1 cellular context compared by ENCODE assay signal in the genomic region with DNA sequence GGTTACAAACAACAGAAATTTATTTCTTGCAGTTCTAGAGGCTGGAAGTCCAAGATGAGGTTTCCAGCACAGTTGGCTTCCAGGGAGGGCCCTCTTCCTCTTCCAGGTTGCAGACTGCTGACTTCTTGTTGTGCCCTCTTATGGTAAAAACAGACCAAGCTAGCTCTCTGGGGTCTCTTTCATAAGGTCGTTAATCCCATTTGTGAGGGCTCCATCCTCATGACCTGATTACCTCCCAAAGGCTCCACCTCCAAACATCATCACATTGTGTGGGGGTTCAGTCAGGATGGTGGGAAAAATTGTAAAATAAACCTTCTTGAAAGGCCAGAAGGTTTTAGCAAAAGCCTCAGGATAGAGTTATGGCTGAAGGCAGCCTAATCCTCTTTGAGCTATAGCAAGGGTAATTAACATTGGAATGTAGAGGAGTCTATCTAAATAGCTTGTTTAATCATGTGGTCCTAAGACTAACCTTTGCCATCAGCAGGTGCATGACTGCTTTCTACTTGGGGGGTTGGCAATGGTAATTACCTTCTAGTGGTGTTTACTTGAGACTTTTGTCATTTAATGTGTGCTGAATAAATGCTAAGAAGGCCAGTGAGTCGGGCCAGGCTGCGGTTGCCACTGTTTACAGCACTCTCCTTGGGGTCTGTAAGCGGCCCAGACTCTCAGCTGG.
TF ChIP-seq lines count a peak whose summit lies in the region.

No MANE protein-coding gene starts in this region.

TF ChIP-seq in H1, 55 proteins besides CTCF, POLR2A, EP300 and RAD21 (continued from another document):
- TF ChIP-seq SIN3A (conservative IDR thresholded peaks at IDR 0.05 in 1 of 2, IDR thresholded peaks at IDR 0.05 in 1 of 2; ENCODE audit: low read depth in 1 of 2, low read length in 2 of 2), result no peak
- TF ChIP-seq BCL11A (IDR thresholded peaks at IDR 0.05; ENCODE audit: low read depth in 2 of 2, low read length in 2 of 2), result peak; percentile 20 to 50
- no peak for TF ChIP-seq ASH2L (IDR thresholded peaks at IDR 0.05; ENCODE audit: low read length)
- no peak for TF ChIP-seq CHD2 (IDR thresholded peaks at IDR 0.05; ENCODE audit: low read length)
- peak; percentile 66; the same call in 1 of the 2 replicates for TF ChIP-seq EGR1 (IDR thresholded peaks at IDR 0.05; ENCODE audit: borderline replicate concordance, low read depth, low read length)
- TF ChIP-seq SRF (IDR thresholded peaks at IDR 0.05; ENCODE audit: low read depth, low read length), result peak; percentile 47; the same call in 1 of the 2 replicates
- TF ChIP-seq RNF2 (IDR thresholded peaks at IDR 0.05; ENCODE audit: borderline replicate concordance, low read depth, low read length, missing control alignments, poor library complexity, severe bottlenecking), result no peak
- TF ChIP-seq YY1 (IDR thresholded peaks at IDR 0.05; ENCODE audit: low read depth, low read length), result no peak
- no peak for TF ChIP-seq JUN (IDR thresholded peaks at IDR 0.05; ENCODE audit: low read depth, low read length)
- TF ChIP-seq SP1 (IDR thresholded peaks at IDR 0.05; ENCODE audit: low read depth, low read length), result peak; percentile 74
- TF ChIP-seq SP4 (IDR thresholded peaks at IDR 0.05; ENCODE audit: low read length), result no peak
- TF ChIP-seq, protein P1, sequence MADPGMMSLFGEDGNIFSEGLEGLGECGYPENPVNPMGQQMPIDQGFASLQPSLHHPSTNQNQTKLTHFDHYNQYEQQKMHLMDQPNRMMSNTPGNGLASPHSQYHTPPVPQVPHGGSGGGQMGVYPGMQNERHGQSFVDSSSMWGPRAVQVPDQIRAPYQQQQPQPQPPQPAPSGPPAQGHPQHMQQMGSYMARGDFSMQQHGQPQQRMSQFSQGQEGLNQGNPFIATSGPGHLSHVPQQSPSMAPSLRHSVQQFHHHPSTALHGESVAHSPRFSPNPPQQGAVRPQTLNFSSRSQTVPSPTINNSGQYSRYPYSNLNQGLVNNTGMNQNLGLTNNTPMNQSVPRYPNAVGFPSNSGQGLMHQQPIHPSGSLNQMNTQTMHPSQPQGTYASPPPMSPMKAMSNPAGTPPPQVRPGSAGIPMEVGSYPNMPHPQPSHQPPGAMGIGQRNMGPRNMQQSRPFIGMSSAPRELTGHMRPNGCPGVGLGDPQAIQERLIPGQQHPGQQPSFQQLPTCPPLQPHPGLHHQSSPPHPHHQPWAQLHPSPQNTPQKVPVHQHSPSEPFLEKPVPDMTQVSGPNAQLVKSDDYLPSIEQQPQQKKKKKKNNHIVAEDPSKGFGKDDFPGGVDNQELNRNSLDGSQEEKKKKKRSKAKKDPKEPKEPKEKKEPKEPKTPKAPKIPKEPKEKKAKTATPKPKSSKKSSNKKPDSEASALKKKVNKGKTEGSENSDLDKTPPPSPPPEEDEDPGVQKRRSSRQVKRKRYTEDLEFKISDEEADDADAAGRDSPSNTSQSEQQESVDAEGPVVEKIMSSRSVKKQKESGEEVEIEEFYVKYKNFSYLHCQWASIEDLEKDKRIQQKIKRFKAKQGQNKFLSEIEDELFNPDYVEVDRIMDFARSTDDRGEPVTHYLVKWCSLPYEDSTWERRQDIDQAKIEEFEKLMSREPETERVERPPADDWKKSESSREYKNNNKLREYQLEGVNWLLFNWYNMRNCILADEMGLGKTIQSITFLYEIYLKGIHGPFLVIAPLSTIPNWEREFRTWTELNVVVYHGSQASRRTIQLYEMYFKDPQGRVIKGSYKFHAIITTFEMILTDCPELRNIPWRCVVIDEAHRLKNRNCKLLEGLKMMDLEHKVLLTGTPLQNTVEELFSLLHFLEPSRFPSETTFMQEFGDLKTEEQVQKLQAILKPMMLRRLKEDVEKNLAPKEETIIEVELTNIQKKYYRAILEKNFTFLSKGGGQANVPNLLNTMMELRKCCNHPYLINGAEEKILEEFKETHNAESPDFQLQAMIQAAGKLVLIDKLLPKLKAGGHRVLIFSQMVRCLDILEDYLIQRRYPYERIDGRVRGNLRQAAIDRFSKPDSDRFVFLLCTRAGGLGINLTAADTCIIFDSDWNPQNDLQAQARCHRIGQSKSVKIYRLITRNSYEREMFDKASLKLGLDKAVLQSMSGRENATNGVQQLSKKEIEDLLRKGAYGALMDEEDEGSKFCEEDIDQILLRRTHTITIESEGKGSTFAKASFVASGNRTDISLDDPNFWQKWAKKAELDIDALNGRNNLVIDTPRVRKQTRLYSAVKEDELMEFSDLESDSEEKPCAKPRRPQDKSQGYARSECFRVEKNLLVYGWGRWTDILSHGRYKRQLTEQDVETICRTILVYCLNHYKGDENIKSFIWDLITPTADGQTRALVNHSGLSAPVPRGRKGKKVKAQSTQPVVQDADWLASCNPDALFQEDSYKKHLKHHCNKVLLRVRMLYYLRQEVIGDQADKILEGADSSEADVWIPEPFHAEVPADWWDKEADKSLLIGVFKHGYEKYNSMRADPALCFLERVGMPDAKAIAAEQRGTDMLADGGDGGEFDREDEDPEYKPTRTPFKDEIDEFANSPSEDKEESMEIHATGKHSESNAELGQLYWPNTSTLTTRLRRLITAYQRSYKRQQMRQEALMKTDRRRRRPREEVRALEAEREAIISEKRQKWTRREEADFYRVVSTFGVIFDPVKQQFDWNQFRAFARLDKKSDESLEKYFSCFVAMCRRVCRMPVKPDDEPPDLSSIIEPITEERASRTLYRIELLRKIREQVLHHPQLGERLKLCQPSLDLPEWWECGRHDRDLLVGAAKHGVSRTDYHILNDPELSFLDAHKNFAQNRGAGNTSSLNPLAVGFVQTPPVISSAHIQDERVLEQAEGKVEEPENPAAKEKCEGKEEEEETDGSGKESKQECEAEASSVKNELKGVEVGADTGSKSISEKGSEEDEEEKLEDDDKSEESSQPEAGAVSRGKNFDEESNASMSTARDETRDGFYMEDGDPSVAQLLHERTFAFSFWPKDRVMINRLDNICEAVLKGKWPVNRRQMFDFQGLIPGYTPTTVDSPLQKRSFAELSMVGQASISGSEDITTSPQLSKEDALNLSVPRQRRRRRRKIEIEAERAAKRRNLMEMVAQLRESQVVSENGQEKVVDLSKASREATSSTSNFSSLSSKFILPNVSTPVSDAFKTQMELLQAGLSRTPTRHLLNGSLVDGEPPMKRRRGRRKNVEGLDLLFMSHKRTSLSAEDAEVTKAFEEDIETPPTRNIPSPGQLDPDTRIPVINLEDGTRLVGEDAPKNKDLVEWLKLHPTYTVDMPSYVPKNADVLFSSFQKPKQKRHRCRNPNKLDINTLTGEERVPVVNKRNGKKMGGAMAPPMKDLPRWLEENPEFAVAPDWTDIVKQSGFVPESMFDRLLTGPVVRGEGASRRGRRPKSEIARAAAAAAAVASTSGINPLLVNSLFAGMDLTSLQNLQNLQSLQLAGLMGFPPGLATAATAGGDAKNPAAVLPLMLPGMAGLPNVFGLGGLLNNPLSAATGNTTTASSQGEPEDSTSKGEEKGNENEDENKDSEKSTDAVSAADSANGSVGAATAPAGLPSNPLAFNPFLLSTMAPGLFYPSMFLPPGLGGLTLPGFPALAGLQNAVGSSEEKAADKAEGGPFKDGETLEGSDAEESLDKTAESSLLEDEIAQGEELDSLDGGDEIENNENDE (IDR thresholded peaks at IDR 0.05; ENCODE audit: insufficient replicate concordance, low read length), result peak; percentile 72
- no peak for TF ChIP-seq KDM5A (IDR thresholded peaks at IDR 0.05; ENCODE audit: low read length)
- TF ChIP-seq, protein P2, sequence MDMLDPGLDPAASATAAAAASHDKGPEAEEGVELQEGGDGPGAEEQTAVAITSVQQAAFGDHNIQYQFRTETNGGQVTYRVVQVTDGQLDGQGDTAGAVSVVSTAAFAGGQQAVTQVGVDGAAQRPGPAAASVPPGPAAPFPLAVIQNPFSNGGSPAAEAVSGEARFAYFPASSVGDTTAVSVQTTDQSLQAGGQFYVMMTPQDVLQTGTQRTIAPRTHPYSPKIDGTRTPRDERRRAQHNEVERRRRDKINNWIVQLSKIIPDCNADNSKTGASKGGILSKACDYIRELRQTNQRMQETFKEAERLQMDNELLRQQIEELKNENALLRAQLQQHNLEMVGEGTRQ (IDR thresholded peaks at IDR 0.05; ENCODE audit: low read length), result no peak
- TF ChIP-seq CBX8 (IDR thresholded peaks at IDR 0.05; ENCODE audit: borderline replicate concordance, low read depth, low read length), result no peak
- TF ChIP-seq, protein P3, sequence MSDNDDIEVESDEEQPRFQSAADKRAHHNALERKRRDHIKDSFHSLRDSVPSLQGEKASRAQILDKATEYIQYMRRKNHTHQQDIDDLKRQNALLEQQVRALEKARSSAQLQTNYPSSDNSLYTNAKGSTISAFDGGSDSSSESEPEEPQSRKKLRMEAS (IDR thresholded peaks at IDR 0.05), result no peak
- no peak for TF ChIP-seq GABPA (IDR thresholded peaks at IDR 0.05; ENCODE audit: borderline replicate concordance, insufficient read depth, low read length)
- TF ChIP-seq FOSL1 (IDR thresholded peaks at IDR 0.05; ENCODE audit: insufficient read depth, low read depth, low read length), result no peak
- no peak for TF ChIP-seq EZH2 (IDR thresholded peaks at IDR 0.05; ENCODE audit: low read depth, low read length, severe bottlenecking)
- peak; percentile 80 for TF ChIP-seq TEAD4 (IDR thresholded peaks at IDR 0.05; ENCODE audit: low read depth, low read length)
- no peak for TF ChIP-seq KDM4A (IDR thresholded peaks at IDR 0.05; ENCODE audit: low read depth, low read length, severe bottlenecking)
- no peak for TF ChIP-seq TAF7 (optimal IDR thresholded peaks at IDR 0.05; ENCODE audit: borderline replicate concordance, low read depth, low read length)
- peak; percentile 66; the same call in 1 of the 2 replicates for TF ChIP-seq RXRA (IDR thresholded peaks at IDR 0.05; ENCODE audit: insufficient read depth, low read depth, low read length)
- TF ChIP-seq RFX5 (IDR thresholded peaks at IDR 0.05; ENCODE audit: borderline replicate concordance, low read depth, low read length), result no peak
- 0 out of 2 replicates have a peak, but pooled peaks have one; percentile 3 for TF ChIP-seq MAFK (IDR thresholded peaks at IDR 0.05; ENCODE audit: low read depth, low read length)
- TF ChIP-seq HDAC6 (IDR thresholded peaks at IDR 0.05; ENCODE audit: low read depth, low read length), result no peak
- TF ChIP-seq POU5F1 (IDR thresholded peaks at IDR 0.05; ENCODE audit: low read depth, low read length), result peak; percentile 67; the same call in 1 of the 2 replicates
- TF ChIP-seq CBX5 (IDR thresholded peaks at IDR 0.05; ENCODE audit: low read depth, low read length), result no peak
- no peak for TF ChIP-seq SP2 (IDR thresholded peaks at IDR 0.05; ENCODE audit: low read length)
- no peak for TF ChIP-seq CTBP2 (IDR thresholded peaks at IDR 0.05; ENCODE audit: borderline replicate concordance, insufficient read depth, insufficient read length, low read length)
- no peak for TF ChIP-seq RBBP5 (IDR thresholded peaks at IDR 0.05; ENCODE audit: borderline replicate concordance, low read depth, low read length)
- peak; percentile 100 for TF ChIP-seq TCF12 (IDR thresholded peaks at IDR 0.05; ENCODE audit: low read depth, low read length)
- no peak for TF ChIP-seq BACH1 (IDR thresholded peaks at IDR 0.05; ENCODE audit: low read length)
- 0 out of 2 replicates have a peak, but pooled peaks have one; percentile 22 for TF ChIP-seq KDM1A (IDR thresholded peaks at IDR 0.05; ENCODE audit: borderline replicate concordance, low read length)
- TF ChIP-seq, protein P4, sequence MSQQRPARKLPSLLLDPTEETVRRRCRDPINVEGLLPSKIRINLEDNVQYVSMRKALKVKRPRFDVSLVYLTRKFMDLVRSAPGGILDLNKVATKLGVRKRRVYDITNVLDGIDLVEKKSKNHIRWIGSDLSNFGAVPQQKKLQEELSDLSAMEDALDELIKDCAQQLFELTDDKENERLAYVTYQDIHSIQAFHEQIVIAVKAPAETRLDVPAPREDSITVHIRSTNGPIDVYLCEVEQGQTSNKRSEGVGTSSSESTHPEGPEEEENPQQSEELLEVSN (IDR thresholded peaks at IDR 0.05), result no peak
- TF ChIP-seq, protein P5, sequence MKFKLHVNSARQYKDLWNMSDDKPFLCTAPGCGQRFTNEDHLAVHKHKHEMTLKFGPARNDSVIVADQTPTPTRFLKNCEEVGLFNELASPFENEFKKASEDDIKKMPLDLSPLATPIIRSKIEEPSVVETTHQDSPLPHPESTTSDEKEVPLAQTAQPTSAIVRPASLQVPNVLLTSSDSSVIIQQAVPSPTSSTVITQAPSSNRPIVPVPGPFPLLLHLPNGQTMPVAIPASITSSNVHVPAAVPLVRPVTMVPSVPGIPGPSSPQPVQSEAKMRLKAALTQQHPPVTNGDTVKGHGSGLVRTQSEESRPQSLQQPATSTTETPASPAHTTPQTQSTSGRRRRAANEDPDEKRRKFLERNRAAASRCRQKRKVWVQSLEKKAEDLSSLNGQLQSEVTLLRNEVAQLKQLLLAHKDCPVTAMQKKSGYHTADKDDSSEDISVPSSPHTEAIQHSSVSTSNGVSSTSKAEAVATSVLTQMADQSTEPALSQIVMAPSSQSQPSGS (IDR thresholded peaks at IDR 0.05; ENCODE audit: low read length), result peak; percentile 35; the same call in 1 of the 2 replicates
- no peak for TF ChIP-seq SIRT6 (IDR thresholded peaks at IDR 0.05; ENCODE audit: low read length)
- TF ChIP-seq NRF1 (IDR thresholded peaks at IDR 0.05; ENCODE audit: low read depth, low read length), result no peak
- TF ChIP-seq BRCA1 (IDR thresholded peaks at IDR 0.05; ENCODE audit: low read depth, low read length), result no peak
- 0 out of 2 replicates have a peak, but pooled peaks have one; percentile 13 for TF ChIP-seq CREB1 (IDR thresholded peaks at IDR 0.05)
- TF ChIP-seq SIX5 (IDR thresholded peaks at IDR 0.05; ENCODE audit: low read depth, low read length), result no peak
- no peak for TF ChIP-seq CHD1 (IDR thresholded peaks at IDR 0.05; ENCODE audit: low read depth, low read length)
- no peak for TF ChIP-seq TBP (IDR thresholded peaks at IDR 0.05; ENCODE audit: low read depth, low read length)
- no peak for TF ChIP-seq GTF2F1 (IDR thresholded peaks at IDR 0.05; ENCODE audit: borderline replicate concordance, low read depth, low read length)
- TF ChIP-seq HDAC2 (IDR thresholded peaks at IDR 0.05; ENCODE audit: borderline replicate concordance in 1 of 2, low read depth in 2 of 2, low read length in 2 of 2), result no peak
- no peak for TF ChIP-seq SAP30 (IDR thresholded peaks at IDR 0.05; ENCODE audit: insufficient read depth, insufficient replicate concordance, low read length)
- peak; percentile 90 for TF ChIP-seq POLR2AphosphoS5 (IDR thresholded peaks at IDR 0.05; ENCODE audit: low read depth, low read length)
- no peak for TF ChIP-seq CEBPB (IDR thresholded peaks at IDR 0.05; ENCODE audit: low read depth, low read length)
- TF ChIP-seq ZNF274 (IDR thresholded peaks at IDR 0.05; ENCODE audit: borderline replicate concordance, extremely low read depth, low read length), result peak; percentile 23; the same call in 1 of the 2 replicates
